In the genomic region with DNA sequence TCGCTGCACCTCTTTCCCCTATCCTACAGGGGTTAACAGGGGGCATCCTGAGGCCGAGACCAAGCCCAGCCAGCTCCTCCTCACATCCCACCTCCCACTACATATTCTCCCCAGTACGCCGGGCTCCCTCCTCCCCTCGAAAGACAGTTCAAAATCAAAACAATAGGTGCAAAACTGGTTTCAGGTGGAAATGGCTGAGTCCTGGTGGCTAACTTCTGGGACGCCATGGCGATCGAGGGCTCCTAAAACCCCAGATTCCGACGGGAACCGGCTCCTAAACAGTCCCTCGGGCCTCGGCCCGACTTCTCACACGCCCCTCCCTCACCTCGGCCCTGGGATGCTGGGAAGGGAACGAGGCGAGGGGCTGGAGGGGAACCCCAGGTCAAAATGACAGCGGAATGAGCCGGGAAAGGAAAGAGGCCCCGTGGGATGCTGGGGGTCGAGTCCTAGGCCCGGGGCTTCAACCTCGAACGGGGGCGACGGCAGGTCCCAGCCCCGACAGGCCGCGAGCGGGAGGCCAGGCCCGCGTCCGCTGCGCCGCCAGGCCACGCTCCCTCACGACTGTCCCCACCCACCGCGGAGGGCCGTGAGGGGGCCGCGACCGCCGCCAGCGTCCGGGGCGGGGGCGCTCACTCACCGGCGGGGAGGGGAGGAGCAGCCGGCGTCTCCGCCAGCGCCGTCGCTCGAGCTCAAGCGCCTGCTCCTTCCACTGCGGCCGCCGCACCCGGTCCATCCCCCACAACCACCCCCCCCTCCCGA, we compare ENCODE assay signal across 1 cellular context.
TF ChIP-seq lines count a peak whose summit lies in the region.

No MANE protein-coding gene starts in this region.

TF ChIP-seq in HepG2, 621 proteins besides CTCF, POLR2A, EP300 and RAD21 (continued from another document and continues in another):
- TF ChIP-seq, protein P1, sequence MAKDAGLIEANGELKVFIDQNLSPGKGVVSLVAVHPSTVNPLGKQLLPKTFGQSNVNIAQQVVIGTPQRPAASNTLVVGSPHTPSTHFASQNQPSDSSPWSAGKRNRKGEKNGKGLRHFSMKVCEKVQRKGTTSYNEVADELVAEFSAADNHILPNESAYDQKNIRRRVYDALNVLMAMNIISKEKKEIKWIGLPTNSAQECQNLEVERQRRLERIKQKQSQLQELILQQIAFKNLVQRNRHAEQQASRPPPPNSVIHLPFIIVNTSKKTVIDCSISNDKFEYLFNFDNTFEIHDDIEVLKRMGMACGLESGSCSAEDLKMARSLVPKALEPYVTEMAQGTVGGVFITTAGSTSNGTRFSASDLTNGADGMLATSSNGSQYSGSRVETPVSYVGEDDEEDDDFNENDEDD (CRISPR knock-in tag; IDR thresholded peaks at IDR 0.05; ENCODE audit: borderline replicate concordance), result peak; percentile 36; the same call in 1 of the 2 replicates
- TF ChIP-seq ZBTB42 (CRISPR knock-in tag; IDR thresholded peaks at IDR 0.05), result no peak
- TF ChIP-seq ZNF451 (CRISPR knock-in tag; IDR thresholded peaks at IDR 0.05), result peak; percentile 61; the same call in 1 of the 2 replicates
- TF ChIP-seq EED (CRISPR knock-in tag; IDR thresholded peaks at IDR 0.05), result no peak; the same call in 1 of the 2 replicates
- TF ChIP-seq, protein P2, sequence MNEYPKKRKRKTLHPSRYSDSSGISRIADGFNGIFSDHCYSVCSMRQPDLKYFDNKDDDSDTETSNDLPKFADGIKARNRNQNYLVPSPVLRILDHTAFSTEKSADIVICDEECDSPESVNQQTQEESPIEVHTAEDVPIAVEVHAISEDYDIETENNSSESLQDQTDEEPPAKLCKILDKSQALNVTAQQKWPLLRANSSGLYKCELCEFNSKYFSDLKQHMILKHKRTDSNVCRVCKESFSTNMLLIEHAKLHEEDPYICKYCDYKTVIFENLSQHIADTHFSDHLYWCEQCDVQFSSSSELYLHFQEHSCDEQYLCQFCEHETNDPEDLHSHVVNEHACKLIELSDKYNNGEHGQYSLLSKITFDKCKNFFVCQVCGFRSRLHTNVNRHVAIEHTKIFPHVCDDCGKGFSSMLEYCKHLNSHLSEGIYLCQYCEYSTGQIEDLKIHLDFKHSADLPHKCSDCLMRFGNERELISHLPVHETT (CRISPR knock-in tag; conservative IDR thresholded peaks at IDR 0.05), result peak; percentile 81; the same call in 1 of the 2 replicates
- peak; percentile 72; the same call in 1 of the 2 replicates for TF ChIP-seq ZNF160 (CRISPR knock-in tag; IDR thresholded peaks at IDR 0.05)
- TF ChIP-seq ZNF510 (CRISPR knock-in tag; IDR thresholded peaks at IDR 0.05; ENCODE audit: low read depth), result no peak
- peak; percentile 72; the same call in 1 of the 2 replicates for TF ChIP-seq SRY (CRISPR knock-in tag; IDR thresholded peaks at IDR 0.05)
- TF ChIP-seq, protein P3, sequence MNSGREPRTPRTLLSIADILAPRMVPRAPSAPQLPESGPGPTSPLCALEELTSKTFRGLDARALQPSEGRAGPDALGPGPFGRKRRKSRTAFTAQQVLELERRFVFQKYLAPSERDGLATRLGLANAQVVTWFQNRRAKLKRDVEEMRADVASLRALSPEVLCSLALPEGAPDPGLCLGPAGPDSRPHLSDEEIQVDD (CRISPR knock-in tag; IDR thresholded peaks at IDR 0.05; ENCODE audit: borderline replicate concordance), result no peak
- no peak for TF ChIP-seq MZF1 (CRISPR knock-in tag; IDR thresholded peaks at IDR 0.05; ENCODE audit: borderline replicate concordance)
- TF ChIP-seq ZNF788 (CRISPR knock-in tag; IDR thresholded peaks at IDR 0.05; ENCODE audit: borderline replicate concordance), result peak; percentile 39; the same call in 1 of the 2 replicates
- TF ChIP-seq, protein P4, sequence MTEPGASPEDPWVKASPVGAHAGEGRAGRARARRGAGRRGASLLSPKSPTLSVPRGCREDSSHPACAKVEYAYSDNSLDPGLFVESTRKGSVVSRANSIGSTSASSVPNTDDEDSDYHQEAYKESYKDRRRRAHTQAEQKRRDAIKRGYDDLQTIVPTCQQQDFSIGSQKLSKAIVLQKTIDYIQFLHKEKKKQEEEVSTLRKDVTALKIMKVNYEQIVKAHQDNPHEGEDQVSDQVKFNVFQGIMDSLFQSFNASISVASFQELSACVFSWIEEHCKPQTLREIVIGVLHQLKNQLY (CRISPR knock-in tag; IDR thresholded peaks at IDR 0.05), result no peak
- TF ChIP-seq, protein P5, sequence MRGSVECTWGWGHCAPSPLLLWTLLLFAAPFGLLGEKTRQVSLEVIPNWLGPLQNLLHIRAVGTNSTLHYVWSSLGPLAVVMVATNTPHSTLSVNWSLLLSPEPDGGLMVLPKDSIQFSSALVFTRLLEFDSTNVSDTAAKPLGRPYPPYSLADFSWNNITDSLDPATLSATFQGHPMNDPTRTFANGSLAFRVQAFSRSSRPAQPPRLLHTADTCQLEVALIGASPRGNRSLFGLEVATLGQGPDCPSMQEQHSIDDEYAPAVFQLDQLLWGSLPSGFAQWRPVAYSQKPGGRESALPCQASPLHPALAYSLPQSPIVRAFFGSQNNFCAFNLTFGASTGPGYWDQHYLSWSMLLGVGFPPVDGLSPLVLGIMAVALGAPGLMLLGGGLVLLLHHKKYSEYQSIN (CRISPR knock-in tag; IDR thresholded peaks at IDR 0.05; ENCODE audit: borderline replicate concordance), result no peak
- TF ChIP-seq ZNF557 (CRISPR knock-in tag; IDR thresholded peaks at IDR 0.05), result no peak
- no peak for TF ChIP-seq ZNF337 (CRISPR knock-in tag; IDR thresholded peaks at IDR 0.05; ENCODE audit: borderline replicate concordance, low read depth)
- no peak for TF ChIP-seq MAF1 (CRISPR knock-in tag; IDR thresholded peaks at IDR 0.05; ENCODE audit: borderline replicate concordance)
- no peak for TF ChIP-seq SNAPC2 (CRISPR knock-in tag; IDR thresholded peaks at IDR 0.05)
- TF ChIP-seq HNF4G (IDR thresholded peaks at IDR 0.05; ENCODE audit: borderline replicate concordance, low read depth, low read length), result no peak
- TF ChIP-seq HNF4G (CRISPR knock-in tag; IDR thresholded peaks at IDR 0.05; ENCODE audit: borderline replicate concordance, low read depth), result no peak
- TF ChIP-seq ZNF224 (CRISPR knock-in tag; IDR thresholded peaks at IDR 0.05), result 0 out of 2 replicates have a peak, but pooled peaks have one; percentile 63
- no peak for TF ChIP-seq CEBPG (CRISPR knock-in tag; IDR thresholded peaks at IDR 0.05)
- TF ChIP-seq CCDC6 (CRISPR knock-in tag; IDR thresholded peaks at IDR 0.05), result 0 out of 2 replicates have a peak, but pooled peaks have one; percentile 16
- no peak for TF ChIP-seq ZNF780A (CRISPR knock-in tag; IDR thresholded peaks at IDR 0.05)
- TF ChIP-seq ZIK1 (CRISPR knock-in tag; IDR thresholded peaks at IDR 0.05; ENCODE audit: borderline replicate concordance, low read depth), result 0 out of 2 replicates have a peak, but pooled peaks have one; percentile 27
- 0 out of 2 replicates have a peak, but pooled peaks have one; percentile 19 for TF ChIP-seq ZNF263 (CRISPR knock-in tag; IDR thresholded peaks at IDR 0.05)
- TF ChIP-seq ZNF546 (CRISPR knock-in tag; conservative IDR thresholded peaks at IDR 0.05), result peak; percentile 81; the same call in 1 of the 2 replicates
- peak; percentile 28; the same call in 1 of the 2 replicates for TF ChIP-seq HOXA3 (CRISPR knock-in tag; IDR thresholded peaks at IDR 0.05)
- TF ChIP-seq KDM5A (IDR thresholded peaks at IDR 0.05; ENCODE audit: borderline replicate concordance, low read length), result no peak
- no peak for TF ChIP-seq PRPF4 (IDR thresholded peaks at IDR 0.05; ENCODE audit: low read depth, low read length, poor library complexity, severe bottlenecking)
- no peak for TF ChIP-seq JDP2 (CRISPR knock-in tag; IDR thresholded peaks at IDR 0.05; ENCODE audit: borderline replicate concordance)
- TF ChIP-seq, protein P6, sequence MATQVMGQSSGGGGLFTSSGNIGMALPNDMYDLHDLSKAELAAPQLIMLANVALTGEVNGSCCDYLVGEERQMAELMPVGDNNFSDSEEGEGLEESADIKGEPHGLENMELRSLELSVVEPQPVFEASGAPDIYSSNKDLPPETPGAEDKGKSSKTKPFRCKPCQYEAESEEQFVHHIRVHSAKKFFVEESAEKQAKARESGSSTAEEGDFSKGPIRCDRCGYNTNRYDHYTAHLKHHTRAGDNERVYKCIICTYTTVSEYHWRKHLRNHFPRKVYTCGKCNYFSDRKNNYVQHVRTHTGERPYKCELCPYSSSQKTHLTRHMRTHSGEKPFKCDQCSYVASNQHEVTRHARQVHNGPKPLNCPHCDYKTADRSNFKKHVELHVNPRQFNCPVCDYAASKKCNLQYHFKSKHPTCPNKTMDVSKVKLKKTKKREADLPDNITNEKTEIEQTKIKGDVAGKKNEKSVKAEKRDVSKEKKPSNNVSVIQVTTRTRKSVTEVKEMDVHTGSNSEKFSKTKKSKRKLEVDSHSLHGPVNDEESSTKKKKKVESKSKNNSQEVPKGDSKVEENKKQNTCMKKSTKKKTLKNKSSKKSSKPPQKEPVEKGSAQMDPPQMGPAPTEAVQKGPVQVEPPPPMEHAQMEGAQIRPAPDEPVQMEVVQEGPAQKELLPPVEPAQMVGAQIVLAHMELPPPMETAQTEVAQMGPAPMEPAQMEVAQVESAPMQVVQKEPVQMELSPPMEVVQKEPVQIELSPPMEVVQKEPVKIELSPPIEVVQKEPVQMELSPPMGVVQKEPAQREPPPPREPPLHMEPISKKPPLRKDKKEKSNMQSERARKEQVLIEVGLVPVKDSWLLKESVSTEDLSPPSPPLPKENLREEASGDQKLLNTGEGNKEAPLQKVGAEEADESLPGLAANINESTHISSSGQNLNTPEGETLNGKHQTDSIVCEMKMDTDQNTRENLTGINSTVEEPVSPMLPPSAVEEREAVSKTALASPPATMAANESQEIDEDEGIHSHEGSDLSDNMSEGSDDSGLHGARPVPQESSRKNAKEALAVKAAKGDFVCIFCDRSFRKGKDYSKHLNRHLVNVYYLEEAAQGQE (IDR thresholded peaks at IDR 0.05; ENCODE audit: borderline replicate concordance in 1 of 2, low read depth in 1 of 2, low read length in 2 of 2), result no peak; a peak in 1 of 4 replicates
- no peak for TF ChIP-seq ZBTB20 (CRISPR knock-in tag; IDR thresholded peaks at IDR 0.05; ENCODE audit: borderline replicate concordance, low read depth)
- TF ChIP-seq, protein P7, sequence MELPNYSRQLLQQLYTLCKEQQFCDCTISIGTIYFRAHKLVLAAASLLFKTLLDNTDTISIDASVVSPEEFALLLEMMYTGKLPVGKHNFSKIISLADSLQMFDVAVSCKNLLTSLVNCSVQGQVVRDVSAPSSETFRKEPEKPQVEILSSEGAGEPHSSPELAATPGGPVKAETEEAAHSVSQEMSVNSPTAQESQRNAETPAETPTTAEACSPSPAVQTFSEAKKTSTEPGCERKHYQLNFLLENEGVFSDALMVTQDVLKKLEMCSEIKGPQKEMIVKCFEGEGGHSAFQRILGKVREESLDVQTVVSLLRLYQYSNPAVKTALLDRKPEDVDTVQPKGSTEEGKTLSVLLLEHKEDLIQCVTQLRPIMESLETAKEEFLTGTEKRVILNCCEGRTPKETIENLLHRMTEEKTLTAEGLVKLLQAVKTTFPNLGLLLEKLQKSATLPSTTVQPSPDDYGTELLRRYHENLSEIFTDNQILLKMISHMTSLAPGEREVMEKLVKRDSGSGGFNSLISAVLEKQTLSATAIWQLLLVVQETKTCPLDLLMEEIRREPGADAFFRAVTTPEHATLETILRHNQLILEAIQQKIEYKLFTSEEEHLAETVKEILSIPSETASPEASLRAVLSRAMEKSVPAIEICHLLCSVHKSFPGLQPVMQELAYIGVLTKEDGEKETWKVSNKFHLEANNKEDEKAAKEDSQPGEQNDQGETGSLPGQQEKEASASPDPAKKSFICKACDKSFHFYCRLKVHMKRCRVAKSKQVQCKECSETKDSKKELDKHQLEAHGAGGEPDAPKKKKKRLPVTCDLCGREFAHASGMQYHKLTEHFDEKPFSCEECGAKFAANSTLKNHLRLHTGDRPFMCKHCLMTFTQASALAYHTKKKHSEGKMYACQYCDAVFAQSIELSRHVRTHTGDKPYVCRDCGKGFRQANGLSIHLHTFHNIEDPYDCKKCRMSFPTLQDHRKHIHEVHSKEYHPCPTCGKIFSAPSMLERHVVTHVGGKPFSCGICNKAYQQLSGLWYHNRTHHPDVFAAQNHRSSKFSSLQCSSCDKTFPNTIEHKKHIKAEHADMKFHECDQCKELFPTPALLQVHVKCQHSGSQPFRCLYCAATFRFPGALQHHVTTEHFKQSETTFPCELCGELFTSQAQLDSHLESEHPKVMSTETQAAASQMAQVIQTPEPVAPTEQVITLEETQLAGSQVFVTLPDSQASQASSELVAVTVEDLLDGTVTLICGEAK (IDR thresholded peaks at IDR 0.05), result no peak
- TF ChIP-seq, protein P7 (CRISPR knock-in tag; IDR thresholded peaks at IDR 0.05), result peak; percentile 30; the same call in 1 of the 2 replicates
- TF ChIP-seq, protein P8, sequence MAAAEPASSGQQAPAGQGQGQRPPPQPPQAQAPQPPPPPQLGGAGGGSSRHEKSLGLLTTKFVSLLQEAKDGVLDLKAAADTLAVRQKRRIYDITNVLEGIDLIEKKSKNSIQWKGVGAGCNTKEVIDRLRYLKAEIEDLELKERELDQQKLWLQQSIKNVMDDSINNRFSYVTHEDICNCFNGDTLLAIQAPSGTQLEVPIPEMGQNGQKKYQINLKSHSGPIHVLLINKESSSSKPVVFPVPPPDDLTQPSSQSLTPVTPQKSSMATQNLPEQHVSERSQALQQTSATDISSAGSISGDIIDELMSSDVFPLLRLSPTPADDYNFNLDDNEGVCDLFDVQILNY (CRISPR knock-in tag; conservative IDR thresholded peaks at IDR 0.05), result 0 out of 2 replicates have a peak, but pooled peaks have one; percentile 17
- no peak for TF ChIP-seq PAWR (CRISPR knock-in tag; IDR thresholded peaks at IDR 0.05; ENCODE audit: borderline replicate concordance)
- no peak for TF ChIP-seq ZC3H13 (CRISPR knock-in tag; IDR thresholded peaks at IDR 0.05)
- no peak for TF ChIP-seq ZNF264 (CRISPR knock-in tag; IDR thresholded peaks at IDR 0.05)
